In the genomic region with DNA sequence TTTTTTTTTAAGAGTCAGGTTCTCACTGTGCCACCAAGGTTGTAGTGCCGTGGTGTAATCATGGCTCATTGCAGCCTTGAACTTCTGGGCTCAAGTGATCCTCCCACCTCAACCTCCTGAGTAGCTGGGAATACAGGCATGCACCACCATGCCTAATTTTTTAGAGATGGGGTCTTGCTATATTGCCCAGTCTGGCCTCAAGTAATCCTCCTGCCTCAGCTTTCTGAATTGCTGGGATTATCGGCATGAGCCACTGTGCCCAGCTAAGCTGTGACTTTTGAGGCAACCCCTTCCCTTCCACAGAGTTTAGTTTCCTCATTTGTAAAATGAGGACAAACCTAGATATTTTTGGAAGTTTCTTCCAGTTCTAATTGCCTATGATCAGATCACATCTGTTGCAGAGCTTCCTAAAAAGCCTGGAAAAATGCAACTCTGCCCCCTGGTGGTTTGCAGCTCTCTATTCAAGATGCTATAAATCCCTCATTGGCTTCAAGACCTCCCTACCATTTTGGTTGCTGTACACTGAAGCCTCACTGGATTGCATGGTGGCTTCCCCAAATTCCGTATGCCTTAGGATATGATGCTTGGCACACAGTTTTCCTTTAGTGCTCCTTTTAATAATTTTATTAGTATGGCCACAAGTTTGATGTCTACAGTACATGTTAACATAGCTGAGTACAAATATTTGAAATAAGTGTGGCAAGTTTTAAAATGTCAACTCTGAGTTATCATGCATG, we compare ENCODE assay signal across 8 cellular contexts. TPM values are rescaled to one million over a fixed set of nuclear protein-coding genes. Genes with fewer than 3 reads are reported as not detected.
DNase-seq lines count a peak whose midpoint lies in the region; ATAC-seq and TF ChIP-seq lines count a peak whose summit lies in the region.

No MANE protein-coding gene starts in this region.

- H3K36me3 ChIP-seq in CD8-positive, alpha-beta memory T cell (ENCODE audit: insufficient read depth, low read length): peaks cover 14% of the 10 kb centered on the region
- H3K36me3 ChIP-seq in neural progenitor cell (no peaks in the 10 kb centered on the region), thoracic aorta (peaks cover 35% of the 10 kb centered on the region)

- no peak overlapping the region for H3K4me2 ChIP-seq in neural progenitor cell

- peak; percentile 35 to 61 (median 46) for DNase-seq in CD8-positive, alpha-beta memory T cell
- DNase-seq in HuH-7 (ENCODE audit: low spot score) (peak; percentile 62), OCI-M1 (lab: John Stamatoyannopoulos, UW) (peak; percentile 84), fibroblast of gingiva (ENCODE audit: low read depth) (peak; percentile 66), neural progenitor cell (ENCODE audit: low spot score) (peak; percentile 85), thoracic aorta (ENCODE audit: low spot score) (no peak)
- DNase-seq in activated T-cell treated with anti-CD3 and anti-CD28 coated beads, Interleukin-2, amount 50 U/mL, for 24 hours: peak; percentile 57

- no peaks in the 10 kb centered on the region for H3F3A ChIP-seq in neural progenitor cell (ENCODE audit: low read depth)

- CTCF ChIA-PET in CD8-positive, alpha-beta memory T cell (lab: Charles Lee): interaction anchor here (1.2 to 4.1 kb wide), 5 partner anchors 9 to 417 kb away, joined by 3 to 38 read pairs (median 3); no protein-coding TSS in a partner anchor

- H3K9me3 ChIP-seq in CD8-positive, alpha-beta memory T cell (ENCODE audit: low read length): no peaks in the 10 kb centered on the region
- no peaks in the 10 kb centered on the region for H3K9me3 ChIP-seq in neural progenitor cell (ENCODE audit: low read depth)
- no peaks in the 10 kb centered on the region for H3K9me3 ChIP-seq in thoracic aorta

- no peaks in the 10 kb centered on the region for H3K79me2 ChIP-seq in neural progenitor cell (ENCODE audit: low read depth)

- no peak for ATAC-seq in thoracic aorta (ENCODE audit: insufficient number of reproducible peaks, low FRiP score, low read depth)
- ATAC-seq in GM19452 (IDR thresholded peaks at IDR 0.05; ENCODE audit: unreplicated experiment): no peak

- no peak overlapping the region for H3K9ac ChIP-seq in neural progenitor cell

- no peaks in the 10 kb centered on the region for H3K4me1 ChIP-seq in CD8-positive, alpha-beta memory T cell (ENCODE audit: insufficient read depth, low read length)
- H3K4me1 ChIP-seq in neural progenitor cell: no peaks in the 10 kb centered on the region
- H3K4me1 ChIP-seq in thoracic aorta (ENCODE audit: control insufficient read depth in 1 of 2, low read depth in 2 of 2): peaks cover 0 to 10% of the 10 kb centered on the region in 2 donors

- H2AFZ ChIP-seq in neural progenitor cell (replicated peaks): no peak overlapping the region

- H3K4me3 Mint-ChIP-seq in CD8-positive, alpha-beta memory T cell: no peak overlapping the region
- H3K4me3 Mint-ChIP-seq in activated T-cell treated with anti-CD3 and anti-CD28 coated beads, Interleukin-2, amount 50 U/mL, for 24 hours: no peak overlapping the region
- no peak overlapping the region for H3K4me3 Mint-ChIP-seq in neural progenitor cell

- no peaks in the 10 kb centered on the region for H3K9me3 Mint-ChIP-seq in CD8-positive, alpha-beta memory T cell
- H3K9me3 Mint-ChIP-seq in activated T-cell treated with anti-CD3 and anti-CD28 coated beads, Interleukin-2, amount 50 U/mL, for 24 hours: no peaks in the 10 kb centered on the region
- no peaks in the 10 kb centered on the region for H3K9me3 Mint-ChIP-seq in neural progenitor cell

- no peaks in the 10 kb centered on the region for H3K27me3 ChIP-seq in CD8-positive, alpha-beta memory T cell (ENCODE audit: insufficient read depth, low read length, poor library complexity, severe bottlenecking)
- no peaks in the 10 kb centered on the region for H3K27me3 ChIP-seq in neural progenitor cell
- H3K27me3 ChIP-seq in thoracic aorta (replicated peaks; ENCODE audit: insufficient read depth): no peaks in the 10 kb centered on the region

- no peak overlapping the region for H3K27ac Mint-ChIP-seq in CD8-positive, alpha-beta memory T cell
- H3K27ac Mint-ChIP-seq in activated T-cell treated with anti-CD3 and anti-CD28 coated beads, Interleukin-2, amount 50 U/mL, for 24 hours: no peak overlapping the region
- H3K27ac Mint-ChIP-seq in neural progenitor cell: no peak overlapping the region

- no peaks in the 10 kb centered on the region for H3K4me1 Mint-ChIP-seq in CD8-positive, alpha-beta memory T cell
- no peaks in the 10 kb centered on the region for H3K4me1 Mint-ChIP-seq in activated T-cell treated with anti-CD3 and anti-CD28 coated beads, Interleukin-2, amount 50 U/mL, for 24 hours (ENCODE audit: low read depth)
- peaks cover 4% of the 10 kb centered on the region for H3K4me1 Mint-ChIP-seq in neural progenitor cell

- TF ChIP-seq CTCF in neural progenitor cell (IDR thresholded peaks at IDR 0.05) (peak; percentile 86), thoracic aorta (IDR thresholded peaks at IDR 0.05) (peak; percentile 72)

- H3K4me3 ChIP-seq in CD8-positive, alpha-beta memory T cell (ENCODE audit: low read length): no peak overlapping the region
- H3K4me3 ChIP-seq in neural progenitor cell: no peak overlapping the region
- no peak overlapping the region for H3K4me3 ChIP-seq in thoracic aorta

- POLR2A ChIA-PET in CD8-positive, alpha-beta memory T cell (lab: Charles Lee): interaction anchor here (2.4 kb wide), 1 partner anchor 53 kb away, joined by 5 read pairs; the partner anchor contains the start of gene VPS35L

- H3K27ac ChIP-seq in CD8-positive, alpha-beta memory T cell (ENCODE audit: low read depth, low read length): no peak overlapping the region
- H3K27ac ChIP-seq in neural progenitor cell (no peak overlapping the region), thoracic aorta (no peak overlapping the region)

- H3K36me3 Mint-ChIP-seq in CD8-positive, alpha-beta memory T cell: peaks cover 6 to 81% (median 36%) of the 10 kb centered on the region in 3 donors
- peaks cover 91% of the 10 kb centered on the region for H3K36me3 Mint-ChIP-seq in activated T-cell treated with anti-CD3 and anti-CD28 coated beads, Interleukin-2, amount 50 U/mL, for 24 hours (ENCODE audit: low read depth)
- peaks cover 47% of the 10 kb centered on the region for H3K36me3 Mint-ChIP-seq in neural progenitor cell

- H4K20me1 ChIP-seq in neural progenitor cell (ENCODE audit: low read depth): no peaks in the 10 kb centered on the region

- H3K27me3 Mint-ChIP-seq in CD8-positive, alpha-beta memory T cell: no peaks in the 10 kb centered on the region
- no peaks in the 10 kb centered on the region for H3K27me3 Mint-ChIP-seq in activated T-cell treated with anti-CD3 and anti-CD28 coated beads, Interleukin-2, amount 50 U/mL, for 24 hours
- H3K27me3 Mint-ChIP-seq in neural progenitor cell (ENCODE audit: insufficient read depth, low read depth): no peaks in the 10 kb centered on the region

RNA-seq across cellular contexts. Expression of gene GDE1, which starts 19.3 kb away (rescaled TPM):
- 10 to 100 TPM; 27.9 to 30.5 TPM for total RNA-seq in CD8-positive, alpha-beta memory T cell
- 39.8 TPM for polyA plus RNA-seq in CD8-positive, alpha-beta memory T cell
- total RNA-seq in neural progenitor cell (ENCODE audit: low replicate concordance): 43.0 and 43.4 TPM in 2 replicates
- total RNA-seq in thoracic aorta: 10 to 100 TPM; 47.8 to 49.7 TPM

RNA-seq across cellular contexts. Expression of gene CCP110, which starts 21.2 kb away (rescaled TPM):
- 10 to 100 TPM; 30.1 to 37.4 TPM for total RNA-seq in CD8-positive, alpha-beta memory T cell
- 8.2 TPM for polyA plus RNA-seq in CD8-positive, alpha-beta memory T cell
- total RNA-seq in neural progenitor cell (ENCODE audit: low replicate concordance) (21.5 and 32.7 TPM in 2 replicates), thoracic aorta (10 to 100 TPM; 20.4 to 30.7 TPM)

RNA-seq across cellular contexts. Expression of gene VPS35L, which starts 52.9 kb away (rescaled TPM):
- total RNA-seq in CD8-positive, alpha-beta memory T cell: 10 to 100 TPM; 37.4 to 40.2 TPM
- polyA plus RNA-seq in CD8-positive, alpha-beta memory T cell: 52.3 TPM
- 47.3 and 57.1 TPM in 2 replicates for total RNA-seq in neural progenitor cell (ENCODE audit: low replicate concordance)
- total RNA-seq in thoracic aorta: 10 to 100 TPM; 38.2 to 41.6 TPM
